In the genomic region with DNA sequence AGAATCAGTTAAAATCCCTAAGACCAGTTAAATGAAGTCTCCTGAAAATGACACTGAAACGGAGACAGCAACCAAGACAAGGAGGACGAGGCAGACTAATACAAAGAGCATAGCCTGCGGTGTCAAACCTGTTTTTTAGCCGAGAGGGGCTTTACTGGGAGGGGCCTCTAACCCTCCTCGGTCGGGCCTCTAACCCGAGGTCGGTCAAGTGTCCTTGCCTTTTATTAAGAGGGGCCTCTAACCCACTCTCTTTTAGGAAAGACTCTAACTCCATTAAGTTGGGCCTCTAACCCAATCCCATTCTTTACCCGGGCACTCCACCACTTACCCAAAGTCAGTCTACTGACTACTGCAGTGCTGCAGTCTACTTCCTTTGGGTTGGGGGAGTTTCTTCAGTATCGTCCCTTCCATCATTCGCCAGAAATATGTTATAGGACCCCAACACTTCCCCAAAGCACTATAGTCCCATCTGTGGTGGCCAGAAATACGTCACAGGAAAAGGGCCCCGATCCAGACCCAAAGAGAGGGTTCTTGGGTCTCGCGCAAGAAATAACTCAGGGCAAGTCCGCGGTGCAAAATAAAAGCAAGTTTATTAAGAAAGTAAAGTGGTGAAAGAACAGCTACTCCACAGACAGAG, we compare ENCODE assay signal across 8 cellular contexts. TPM values are rescaled to one million over a fixed set of nuclear protein-coding genes. Genes with fewer than 3 reads are reported as not detected.
DNase-seq lines count a peak whose midpoint lies in the region; ATAC-seq and TF ChIP-seq lines count a peak whose summit lies in the region.

No MANE protein-coding gene starts in this region.

- H3K9me3 Mint-ChIP-seq in activated naive CD4-positive, alpha-beta T cell treated with anti-CD3 and anti-CD28 coated beads, Interleukin-2, amount 50 U/mL, for 72 hours = no peaks in the 10 kb centered on the region

- H3K9me3 ChIP-seq in lower lobe of right lung (no peaks in the 10 kb centered on the region), thyroid gland (no peaks in the 10 kb centered on the region)

- WGBS in thyroid gland, 2 donors = 61 to 72% methylated on average over 17 of the region's 17 CpGs

- peak in 1 of 2 donors; percentile 0 for ATAC-seq in activated naive CD4-positive, alpha-beta T cell treated with anti-CD3 and anti-CD28 coated beads, Interleukin-2, amount 50 U/mL, for 72 hours
- no peak for ATAC-seq in lower lobe of right lung
- ATAC-seq in HG02981 (IDR thresholded peaks at IDR 0.05; ENCODE audit: unreplicated experiment) = no peak

- H3K27me3 ChIP-seq in lower lobe of right lung (ENCODE audit: low read depth) (no peaks in the 10 kb centered on the region), thyroid gland (no peaks in the 10 kb centered on the region)

- peak overlapping the region; percentile 61 for H3K4me3 ChIP-seq in lower lobe of right lung
- H3K4me3 ChIP-seq in thyroid gland (replicated peaks in 1 of 3) = no peak overlapping the region

- TF ChIP-seq POLR2A in thyroid gland (IDR thresholded peaks at IDR 0.05) = no peak

- peak; percentile 43 for DNase-seq in activated T-cell treated with anti-CD3 and anti-CD28 coated beads, Interleukin-2, amount 50 U/mL, for 1 hour
- no peak for DNase-seq in activated T-cell treated with anti-CD3 and anti-CD28 coated beads, Interleukin-2, amount 50 U/mL, for 48 hours
- peak in 1 of 2 donors; percentile 24 for DNase-seq in activated naive CD4-positive, alpha-beta T cell treated with anti-CD3 and anti-CD28 coated beads, Interleukin-2, amount 50 U/mL, for 72 hours (ENCODE audit: low spot score in 2 of 2)
- DNase-seq in lower lobe of right lung (no peak), thyroid gland (no peak), NCI-H82 treated with DMSO at 0.1 percent for 48 hours (lab: John Stamatoyannopoulos, UW; ENCODE audit: unreplicated experiment) (no peak)
- no peak for DNase-seq in activated effector memory CD4-positive, alpha-beta T cell treated with Interleukin-2 at 50 U/mL for 16 hours

- peak overlapping the region; percentile 97 for H3K27ac ChIP-seq in lower lobe of right lung
- H3K27ac ChIP-seq in thyroid gland = peak overlapping the region; percentile 88 to 99 (median 98)

- H3K4me1 ChIP-seq in lower lobe of right lung (peaks cover 18% of the 10 kb centered on the region), thyroid gland (peaks cover 0 to 10% of the 10 kb centered on the region in 2 donors)

- peaks cover 0 to 17% of the 10 kb centered on the region in 2 donors for H3K36me3 Mint-ChIP-seq in activated naive CD4-positive, alpha-beta T cell treated with anti-CD3 and anti-CD28 coated beads, Interleukin-2, amount 50 U/mL, for 72 hours

- TF ChIP-seq CTCF in lower lobe of right lung (IDR thresholded peaks at IDR 0.05) = no peak
- TF ChIP-seq CTCF in thyroid gland (IDR thresholded peaks at IDR 0.05) = no peak

- intact Hi-C loops in lower lobe of right lung (cut with DNase I) (no loop called here), thyroid gland (cut with DNase I) (no loop called here)

- H3K27ac Mint-ChIP-seq in activated naive CD4-positive, alpha-beta T cell treated with anti-CD3 and anti-CD28 coated beads, Interleukin-2, amount 50 U/mL, for 72 hours = peak overlapping the region; percentile 100

- H3K36me3 ChIP-seq in lower lobe of right lung = no peaks in the 10 kb centered on the region
- no peaks in the 10 kb centered on the region for H3K36me3 ChIP-seq in thyroid gland

RNA-seq across cellular contexts. Expression of a gene that starts 39.2 kb away (rescaled TPM):
- 1 to 10 TPM; 2.1 to 3.6 TPM for total RNA-seq in activated naive CD4-positive, alpha-beta T cell treated with anti-CD3 and anti-CD28 coated beads, Interleukin-2, amount 50 U/mL, for 72 hours
- 12.9 TPM for total RNA-seq in lower lobe of right lung
- 10 to 100 TPM; 32.8 to 57.4 (median 48.9) TPM for total RNA-seq in thyroid gland
